1 cellular context compared by ENCODE assay signal in genomic region chr13:113317031-113317430, GRCh38.
A peak's percentile ranks its signal among the peaks of the same experiment; 100 is the strongest.
TF ChIP-seq lines count a peak whose summit lies in the region.

No MANE protein-coding gene starts in this region.

TF ChIP-seq in HepG2, 621 proteins besides CTCF, POLR2A, EP300 and RAD21:
- TF ChIP-seq ZSCAN30 (CRISPR knock-in tag; IDR thresholded peaks at IDR 0.05) (no peak), KDM5B (CRISPR knock-in tag; IDR thresholded peaks at IDR 0.05; ENCODE audit: borderline replicate concordance) (no peak), RBM22 (optimal IDR thresholded peaks at IDR 0.05; ENCODE audit: low read length) (peak; percentile 40), PCBP2 (optimal IDR thresholded peaks at IDR 0.05; ENCODE audit: low read depth, low read length, poor library complexity, severe bottlenecking) (no peak)
